2 cellular contexts compared by ENCODE assay signal in the genomic region with DNA sequence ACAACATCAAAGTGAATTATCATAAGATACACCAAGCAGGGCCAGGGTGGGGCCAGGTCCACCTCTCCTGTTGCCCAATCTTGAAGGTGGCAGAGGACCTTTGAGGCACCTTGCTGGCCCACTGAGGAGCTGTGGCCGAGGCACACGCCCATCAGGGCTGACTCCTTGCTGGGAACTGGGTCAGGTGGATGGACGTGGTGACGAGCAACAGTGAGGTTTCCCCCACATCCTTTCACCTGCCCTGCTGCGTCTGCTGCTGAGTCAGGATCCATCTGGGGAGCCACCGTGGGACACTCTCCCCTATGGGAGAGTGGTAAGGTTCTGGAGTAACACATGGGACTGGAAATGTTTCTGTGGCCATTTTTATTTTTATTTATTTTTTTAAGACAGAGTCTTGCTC.
TF ChIP-seq lines count a peak whose summit lies in the region.

No MANE protein-coding gene starts in this region.

TF ChIP-seq in IMR-90, 13 proteins besides CTCF, POLR2A, EP300 and RAD21:
- TF ChIP-seq MAZ (IDR thresholded peaks at IDR 0.05; ENCODE audit: borderline replicate concordance, low read depth, low read length) (no peak), CEBPB (IDR thresholded peaks at IDR 0.05; ENCODE audit: low read depth, low read length) (no peak), RFX5 (IDR thresholded peaks at IDR 0.05; ENCODE audit: low read depth, low read length) (no peak), FOS (IDR thresholded peaks at IDR 0.05; ENCODE audit: low read depth, low read length) (no peak), SMC3 (IDR thresholded peaks at IDR 0.05; ENCODE audit: low read depth, low read length) (no peak), CHD1 (IDR thresholded peaks at IDR 0.05; ENCODE audit: low read depth, low read length) (no peak), NFE2L2 (IDR thresholded peaks at IDR 0.05; ENCODE audit: low read depth, low read length) (no peak), MAFK (IDR thresholded peaks at IDR 0.05; ENCODE audit: low read depth, low read length) (no peak)
- TF ChIP-seq, protein P1, sequence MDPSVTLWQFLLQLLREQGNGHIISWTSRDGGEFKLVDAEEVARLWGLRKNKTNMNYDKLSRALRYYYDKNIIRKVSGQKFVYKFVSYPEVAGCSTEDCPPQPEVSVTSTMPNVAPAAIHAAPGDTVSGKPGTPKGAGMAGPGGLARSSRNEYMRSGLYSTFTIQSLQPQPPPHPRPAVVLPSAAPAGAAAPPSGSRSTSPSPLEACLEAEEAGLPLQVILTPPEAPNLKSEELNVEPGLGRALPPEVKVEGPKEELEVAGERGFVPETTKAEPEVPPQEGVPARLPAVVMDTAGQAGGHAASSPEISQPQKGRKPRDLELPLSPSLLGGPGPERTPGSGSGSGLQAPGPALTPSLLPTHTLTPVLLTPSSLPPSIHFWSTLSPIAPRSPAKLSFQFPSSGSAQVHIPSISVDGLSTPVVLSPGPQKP (IDR thresholded peaks at IDR 0.05; ENCODE audit: borderline replicate concordance, low read depth, low read length): no peak
- TF ChIP-seq, protein P2, sequence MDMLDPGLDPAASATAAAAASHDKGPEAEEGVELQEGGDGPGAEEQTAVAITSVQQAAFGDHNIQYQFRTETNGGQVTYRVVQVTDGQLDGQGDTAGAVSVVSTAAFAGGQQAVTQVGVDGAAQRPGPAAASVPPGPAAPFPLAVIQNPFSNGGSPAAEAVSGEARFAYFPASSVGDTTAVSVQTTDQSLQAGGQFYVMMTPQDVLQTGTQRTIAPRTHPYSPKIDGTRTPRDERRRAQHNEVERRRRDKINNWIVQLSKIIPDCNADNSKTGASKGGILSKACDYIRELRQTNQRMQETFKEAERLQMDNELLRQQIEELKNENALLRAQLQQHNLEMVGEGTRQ (IDR thresholded peaks at IDR 0.05; ENCODE audit: low read depth, low read length): no peak

TF ChIP-seq in H1, 55 proteins besides CTCF, POLR2A, EP300 and RAD21:
- TF ChIP-seq CEBPB (IDR thresholded peaks at IDR 0.05; ENCODE audit: low read depth, low read length) (no peak), NRF1 (IDR thresholded peaks at IDR 0.05; ENCODE audit: low read depth, low read length) (no peak), SIX5 (IDR thresholded peaks at IDR 0.05; ENCODE audit: low read depth, low read length) (no peak), GABPA (IDR thresholded peaks at IDR 0.05; ENCODE audit: borderline replicate concordance, insufficient read depth, low read length) (no peak), SUZ12 (IDR thresholded peaks at IDR 0.05; ENCODE audit: low read length) (no peak), SIRT6 (IDR thresholded peaks at IDR 0.05; ENCODE audit: low read length) (no peak), SP1 (IDR thresholded peaks at IDR 0.05; ENCODE audit: low read depth, low read length) (no peak), TAF1 (IDR thresholded peaks at IDR 0.05; ENCODE audit: low read depth, low read length) (no peak), POU5F1 (IDR thresholded peaks at IDR 0.05; ENCODE audit: low read depth, low read length) (no peak), TCF12 (IDR thresholded peaks at IDR 0.05; ENCODE audit: low read depth, low read length) (no peak), SP4 (IDR thresholded peaks at IDR 0.05; ENCODE audit: low read length) (no peak), CHD2 (IDR thresholded peaks at IDR 0.05; ENCODE audit: low read length) (no peak), CREB1 (IDR thresholded peaks at IDR 0.05) (no peak), CHD1 (IDR thresholded peaks at IDR 0.05; ENCODE audit: low read depth, low read length) (no peak)
- TF ChIP-seq, protein P3, sequence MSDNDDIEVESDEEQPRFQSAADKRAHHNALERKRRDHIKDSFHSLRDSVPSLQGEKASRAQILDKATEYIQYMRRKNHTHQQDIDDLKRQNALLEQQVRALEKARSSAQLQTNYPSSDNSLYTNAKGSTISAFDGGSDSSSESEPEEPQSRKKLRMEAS (IDR thresholded peaks at IDR 0.05): no peak
- TF ChIP-seq, protein P4, sequence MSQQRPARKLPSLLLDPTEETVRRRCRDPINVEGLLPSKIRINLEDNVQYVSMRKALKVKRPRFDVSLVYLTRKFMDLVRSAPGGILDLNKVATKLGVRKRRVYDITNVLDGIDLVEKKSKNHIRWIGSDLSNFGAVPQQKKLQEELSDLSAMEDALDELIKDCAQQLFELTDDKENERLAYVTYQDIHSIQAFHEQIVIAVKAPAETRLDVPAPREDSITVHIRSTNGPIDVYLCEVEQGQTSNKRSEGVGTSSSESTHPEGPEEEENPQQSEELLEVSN (IDR thresholded peaks at IDR 0.05): no peak
